9 cellular contexts compared by ENCODE assay signal in the genomic region with DNA sequence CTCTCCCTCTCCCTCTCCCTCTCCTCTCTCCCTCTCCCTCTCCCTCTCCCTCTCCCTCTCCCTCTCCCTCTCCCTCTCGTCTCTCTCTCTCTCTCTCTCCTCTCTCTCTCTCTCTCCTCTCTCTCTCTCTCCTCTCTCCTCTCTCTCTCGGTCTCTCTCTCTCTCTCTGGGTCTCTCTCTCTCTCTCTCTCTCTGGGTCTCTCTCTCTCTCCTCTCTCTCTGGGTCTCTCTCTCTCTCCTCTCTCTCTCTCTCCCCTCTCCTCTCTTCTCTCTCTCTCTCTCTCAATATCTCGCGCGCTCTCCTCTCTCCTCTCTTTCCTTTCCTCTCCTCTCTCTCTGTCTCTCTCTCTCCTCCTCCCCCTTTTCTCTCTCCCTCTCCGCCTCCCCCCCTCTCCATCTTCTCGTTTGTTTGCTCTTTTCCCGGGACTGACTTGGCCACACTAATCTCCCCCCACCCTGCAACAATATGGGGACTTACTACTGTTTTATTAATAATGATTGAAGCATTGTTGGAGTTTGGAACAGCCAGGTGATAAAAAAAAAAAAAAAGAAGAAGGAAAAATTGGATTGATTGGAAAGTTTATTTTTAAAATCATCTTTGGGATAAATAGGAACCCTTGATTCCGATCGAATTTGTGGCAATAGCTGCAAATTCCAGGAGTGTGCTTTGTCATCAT. TPM values are rescaled to one million over a fixed set of nuclear protein-coding genes. Genes with fewer than 3 reads are reported as not detected.
DNase-seq lines count a peak whose midpoint lies in the region; ATAC-seq and TF ChIP-seq lines count a peak whose summit lies in the region.
"Had no signal": no experiment of that assay in that cellular context is flagged by ENCODE, and none has a peak within 500 bp of the region (broad histone marks: within the 10 kb centered on the region; RNA-seq: fewer than 3 reads in every experiment).

No MANE protein-coding gene starts in this region.

- H2AK5ac ChIP-seq in IMR-90 (ENCODE audit: low read depth, low read length) = peak overlapping the region; percentile 20; the same call in 1 of the 2 replicates

- no peak overlapping the region for H2AK9ac ChIP-seq in IMR-90 (replicated peaks; ENCODE audit: low read depth, low read length, poor library complexity)

- H3K4me3 Mint-ChIP-seq in chondrocyte (ENCODE audit: unreplicated experiment) = no peak overlapping the region
- H3K4me3 Mint-ChIP-seq: natural killer cell had no signal

- no peak for TF ChIP-seq RAD21 in IMR-90 (IDR thresholded peaks at IDR 0.05; ENCODE audit: low read length)

- H4K5ac ChIP-seq in IMR-90 (ENCODE audit: low read depth, low read length) = peak overlapping the region; percentile 19

- POLR2A ChIA-PET in IMR-90 (lab: Charles Lee; ENCODE audit: unreplicated experiment) = no interaction called here

- TF ChIP-seq CTCF in AG10803 (conservative IDR thresholded peaks at IDR 0.05; ENCODE audit: low read length) (no peak), IMR-90 (conservative IDR thresholded peaks at IDR 0.05; ENCODE audit: low read depth, low read length) (no peak; the same call in 1 of the 2 replicates), adrenal gland (IDR thresholded peaks at IDR 0.05) (peak in 4 of 6 experiments; percentile 9 to 90 (median 64)), chondrocyte (IDR thresholded peaks at IDR 0.05) (no peak)

- H3K4me3 ChIP-seq in AG10803 (ENCODE audit: low read length) (peak overlapping the region; percentile 85), IMR-90 (ENCODE audit: insufficient read depth, low read depth, low read length) (peak overlapping the region; percentile 81), adrenal gland (peak overlapping the region in 2 of 4 donors; percentile 55 to 93)

- H3K4me1 Mint-ChIP-seq in chondrocyte (ENCODE audit: low read depth) = peaks cover 28% of the 10 kb centered on the region

- H2BK15ac ChIP-seq in IMR-90 (ENCODE audit: low read depth, low read length) = 0 out of 3 replicates have a peak overlapping the region, but pooled peaks have one; percentile 5

- intact Hi-C loops in IMR-90 (cut with micrococcal nuclease) = loop anchor here (1.0 to 10.0 kb wide), 12 partner anchors 219 to 1273 kb away; no protein-coding TSS in a partner anchor
- intact Hi-C loops in adrenal gland (cut with DNase I) = loop anchor here in 1 of 2 donors (10.0 kb wide), 1 partner anchor 213 kb away; no protein-coding TSS in a partner anchor

- H3K27me3 ChIP-seq in IMR-90 (ENCODE audit: control insufficient read depth, insufficient read depth, low read length) (no peaks in the 10 kb centered on the region), adrenal gland (no peaks in the 10 kb centered on the region), layer of hippocampus (ENCODE audit: control insufficient read depth, insufficient read depth, low read length) (peaks cover 6% of the 10 kb centered on the region)

- H4K8ac ChIP-seq in IMR-90 (ENCODE audit: low read depth in 2 of 2, low read length in 2 of 2) = 0 out of 4 replicates have a peak overlapping the region, but pooled peaks of 1 of the 2 experiments have one; percentile 20

- dilution Hi-C loops in IMR-90 (cut with HindIII; ENCODE audit: low sequenced_read_pairs, unreplicated experiment) = no loop called here

- H3K4me1 ChIP-seq in IMR-90 (ENCODE audit: control insufficient read depth, insufficient read depth, low read length) (peaks cover 6% of the 10 kb centered on the region), adrenal gland (replicated peaks in 1 of 2) (peaks cover 0 to 31% of the 10 kb centered on the region in 2 donors)

- H3K27ac ChIP-seq in IMR-90 (ENCODE audit: insufficient read depth, low read length) (peak overlapping the region; percentile 86; the same call in 1 of the 2 replicates), adrenal gland (peak overlapping the region in 4 of 5 donors; percentile 32 to 88 (median 86)), layer of hippocampus (ENCODE audit: low read depth, low read length) (peak overlapping the region; percentile 78)

- H2BK20ac ChIP-seq in IMR-90 (ENCODE audit: low read depth, low read length) = no peak overlapping the region

- H4K91ac ChIP-seq in IMR-90 (ENCODE audit: insufficient read depth, low read depth, low read length) = no peak overlapping the region; the same call in 1 of the 2 replicates

- peak overlapping the region; percentile 26; the same call in 1 of the 2 replicates for H3K18ac ChIP-seq in IMR-90 (ENCODE audit: low read depth, low read length)

- peak overlapping the region; percentile 58; the same call in 1 of the 2 replicates for H3K4ac ChIP-seq in IMR-90 (ENCODE audit: low read depth, low read length)

- H3K56ac ChIP-seq in IMR-90 (ENCODE audit: extremely low read depth, insufficient read depth, low read length) = peak overlapping the region; percentile 43; the same call in 1 of the 2 replicates

- CTCF ChIA-PET in IMR-90 (lab: Yijun Ruan, JAX) = interaction anchor here (0.6 to 1.7 kb wide), 4 partner anchors 219 to 1244 kb away, joined by 5 to 10 read pairs (median 5); no protein-coding TSS in a partner anchor

- in situ Hi-C loops in IMR-90 (cut with MboI; ENCODE audit: low sequenced_read_pairs) = loop anchor here (10.0 to 25.0 kb wide), 4 partner anchors 333 to 1270 kb away; no protein-coding TSS in a partner anchor

- no peaks in the 10 kb centered on the region; the same call in 1 of the 2 replicates for H4K20me1 ChIP-seq in IMR-90 (ENCODE audit: insufficient read depth, low read length)

- H3K79me1 ChIP-seq in IMR-90 (ENCODE audit: low read depth in 1 of 2, low read length in 2 of 2) = peaks cover 13 to 31% of the 10 kb centered on the region in 2 experiments; a peak in 3 of 4 replicates

- no peaks in the 10 kb centered on the region for H3K9me3 Mint-ChIP-seq in chondrocyte (ENCODE audit: low read depth)
- H3K9me3 Mint-ChIP-seq: natural killer cell had no signal

- H3K14ac ChIP-seq in IMR-90 (replicated peaks; ENCODE audit: low read depth, low read length) = no peak overlapping the region

- H3K9ac ChIP-seq in IMR-90 (ENCODE audit: low read depth, low read length) = peak overlapping the region; percentile 68

- no peak for TF ChIP-seq POLR2A in IMR-90 (IDR thresholded peaks at IDR 0.05; ENCODE audit: low read depth, low read length)
- TF ChIP-seq POLR2A in adrenal gland (IDR thresholded peaks at IDR 0.05) = no peak

- no peak overlapping the region for H3K27ac Mint-ChIP-seq in chondrocyte (ENCODE audit: unreplicated experiment)

- H3K23ac ChIP-seq in IMR-90 (ENCODE audit: low read depth, low read length) = peak overlapping the region; percentile 28; the same call in 1 of the 2 replicates

- H3K4me2 ChIP-seq in IMR-90 (ENCODE audit: low read depth, low read length) = peak overlapping the region; percentile 83

- H2BK5ac ChIP-seq in IMR-90 (ENCODE audit: low read depth, low read length, poor library complexity, severe bottlenecking) = peak overlapping the region; percentile 76

- BruUV-seq in IMR-90 (replicated peaks; lab: Mats Ljungman, UMichigan) = no TSS peak

- DNase-seq in AG10803 (ENCODE audit: low read depth) = peak; percentile 78
- peak; percentile 81 for DNase-seq in IMR-90
- DNase-seq in adrenal gland = peak in 5 of 7 donors; percentile 44 to 75 (median 62)
- no peak for DNase-seq in superior temporal gyrus (ENCODE audit: extremely low spot score)
- DNase-seq in chondrocyte (ENCODE audit: low spot score) = no peak
- no peak for DNase-seq in central memory CD4-positive, alpha-beta T cell

- 0% methylated on average over 4 of the region's 10 CpGs; no CpG with 5 or more reads in 1 of the 2 experiments for WGBS in IMR-90 (ENCODE audit: extremely low coverage in 2 of 2, insufficient read length in 1 of 2), 2 experiments
- 1% methylated on average over 8 to 9 of the region's 10 CpGs for WGBS in adrenal gland, 4 donors

- H3K9me1 ChIP-seq in IMR-90 (ENCODE audit: insufficient read depth, low read length) = no peaks in the 10 kb centered on the region

- H3K9me3 ChIP-seq in IMR-90 (ENCODE audit: control insufficient read depth, insufficient read depth, low read length) (no peaks in the 10 kb centered on the region), adrenal gland (replicated peaks in 1 of 3) (no peaks in the 10 kb centered on the region)

- peak overlapping the region; percentile 64 for H2AFZ ChIP-seq in IMR-90 (replicated peaks; ENCODE audit: low read length, poor library complexity)

- peaks cover 5% of the 10 kb centered on the region for H3K36me3 ChIP-seq in IMR-90 (ENCODE audit: control insufficient read depth, insufficient read depth, low read length)
- no peaks in the 10 kb centered on the region for H3K36me3 ChIP-seq in adrenal gland (replicated peaks in 1 of 2)

- H2BK120ac ChIP-seq in IMR-90 (ENCODE audit: low read depth, low read length) = peak overlapping the region; percentile 66

- H3K27me3 Mint-ChIP-seq in chondrocyte (ENCODE audit: low read depth) = no peaks in the 10 kb centered on the region

- ATAC-seq in IMR-90 (ENCODE audit: low read depth) = no peak
- no peak for ATAC-seq in GM18858 (IDR thresholded peaks at IDR 0.05; ENCODE audit: unreplicated experiment)

- H3K36me3 Mint-ChIP-seq in chondrocyte (ENCODE audit: low read depth) = no peaks in the 10 kb centered on the region

TF ChIP-seq in IMR-90, 13 proteins besides CTCF, POLR2A, EP300 and RAD21:
- peak; percentile 3 for TF ChIP-seq RCOR1 (IDR thresholded peaks at IDR 0.05; ENCODE audit: insufficient replicate concordance, low read length)
- TF ChIP-seq RFX5 (IDR thresholded peaks at IDR 0.05; ENCODE audit: low read depth, low read length) = no peak

RNA-seq across cellular contexts. Expression of gene NR2F1-AS1, which starts 0.9 kb away (rescaled TPM):
- 12.5 and 17.8 TPM in 2 replicates for total RNA-seq in IMR-90 (2012; rRNA removed)
- polyA plus RNA-seq in IMR-90 (2012; rRNA removed) = 12.1 and 12.8 TPM in 2 replicates
- polyA plus RNA-seq in IMR-90 (2012; cell fraction: cytosol; rRNA removed) = 3.6 and 4.5 TPM in 2 replicates
- 7.6 and 30.6 TPM in 2 replicates for polyA plus RNA-seq in IMR-90 (2012; cell fraction: nucleus; rRNA removed; ENCODE audit: low replicate concordance)
- total RNA-seq in adrenal gland = 10 to 100 TPM; 13.2 to 42.0 (median 25.7) TPM
- polyA plus RNA-seq in adrenal gland = 100 to 1,000 TPM in 1 of 3 donors, 10 to 100 TPM in 2; 20.8 to 107 (median 62.1) TPM
- total RNA-seq in chondrocyte = 16.2 to 20.0 TPM (median 19.7 TPM) in 3 replicates
- total RNA-seq: natural killer cell had no signal

RNA-seq across cellular contexts. Expression of gene NR2F1, which starts 1.1 kb away (rescaled TPM):
- total RNA-seq in IMR-90 (2012; rRNA removed) = 18.1 and 19.0 TPM in 2 replicates
- 160 and 175 TPM in 2 replicates for polyA plus RNA-seq in IMR-90 (2012; rRNA removed)
- 80.6 and 211 TPM in 2 replicates for polyA plus RNA-seq in IMR-90 (2012; cell fraction: cytosol; rRNA removed)
- polyA plus RNA-seq in IMR-90 (2012; cell fraction: nucleus; rRNA removed; ENCODE audit: low replicate concordance) = 153 and 546 TPM in 2 replicates
- total RNA-seq in adrenal gland = 100 to 1,000 TPM in 3 of 8 donors, 10 to 100 TPM in 5; 50.1 to 195 (median 89.3) TPM
- polyA plus RNA-seq in adrenal gland = 10 to 100 TPM; 22.4 to 64.4 (median 42.2) TPM
- 28.7 to 41.9 TPM (median 30.8 TPM) in 3 replicates for total RNA-seq in chondrocyte
- total RNA-seq: natural killer cell had no signal

Comparison
In these comparisons a context has a peak if more than half of its experiments do, and no peak if none do; other contexts are left out.
1. DNase-seq: peak in AG10803 (single experiment), IMR-90 (single experiment) and adrenal gland (5 of 7); none in superior temporal gyrus (single experiment), chondrocyte (single experiment) and central memory CD4-positive, alpha-beta T cell (single experiment).
2. CTCF ChIP-seq: peak in adrenal gland (4 of 6); none in AG10803 (single experiment), IMR-90 (single experiment) and chondrocyte (single experiment).
3. Peak in every context shown above with its lines, with median percentiles within 50 percentile points of each other: H3K27ac ChIP-seq.